In the genomic region with DNA sequence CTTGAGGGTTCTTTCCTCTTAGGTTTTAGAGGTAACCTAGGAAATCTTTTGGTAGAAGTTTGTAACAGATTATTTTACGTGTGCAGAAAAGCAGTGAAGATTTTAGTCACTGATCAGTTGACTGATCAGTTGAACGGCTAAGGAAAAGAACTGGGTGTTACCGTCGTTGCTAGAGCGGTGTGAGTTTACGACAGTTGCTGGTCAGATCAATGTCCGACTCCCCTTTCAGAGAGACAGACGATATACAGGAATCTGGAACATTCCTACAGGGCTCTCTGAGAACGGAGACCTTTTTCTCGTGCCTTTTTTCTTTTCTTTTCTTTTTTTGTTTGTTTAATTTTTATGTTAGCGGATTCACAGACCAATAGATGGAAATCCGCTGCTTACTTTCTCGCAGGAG, we compare ENCODE assay signal across 8 cellular contexts.
DNase-seq lines count a peak whose midpoint lies in the region.

No MANE protein-coding gene starts in this region.

- H3K27me3 ChIP-seq in subcutaneous abdominal adipose tissue (ENCODE audit: control insufficient read depth in 5 of 5, insufficient read depth in 4 of 5, low read length in 5 of 5) (peaks cover 12 to 43% (median 15%) of the 10 kb centered on the region in 5 donors), SJCRH30 (no peaks in the 10 kb centered on the region)

- peaks cover 5% of the 10 kb centered on the region for H3K9me3 Mint-ChIP-seq in activated naive CD4-positive, alpha-beta T cell treated with anti-CD3 and anti-CD28 coated beads, Interleukin-2, amount 10 ng/mL, durations not matched to agents 7 days and 5 days

- H3K36me3 Mint-ChIP-seq in activated naive CD4-positive, alpha-beta T cell treated with anti-CD3 and anti-CD28 coated beads, Interleukin-2, amount 10 ng/mL, durations not matched to agents 7 days and 5 days, result peaks cover 1% of the 10 kb centered on the region

- H3K9me3 ChIP-seq in SK-N-MC (ENCODE audit: low read depth, low read length) (no peaks in the 10 kb centered on the region), subcutaneous abdominal adipose tissue (ENCODE audit: control insufficient read depth in 5 of 5, low read length in 5 of 5) (no peaks in the 10 kb centered on the region), SJCRH30 (replicated peaks) (no peaks in the 10 kb centered on the region)

- H3K27ac ChIP-seq in SK-N-MC (peak overlapping the region; percentile 69), subcutaneous abdominal adipose tissue (ENCODE audit: low read depth, low read length) (no peak overlapping the region), SJCRH30 (no peak overlapping the region)

- peak overlapping the region; percentile 99 for H3K4me3 ChIP-seq in SK-N-MC
- H3K4me3 ChIP-seq in subcutaneous abdominal adipose tissue (ENCODE audit: low read depth in 1 of 5, low read length in 5 of 5), result peak overlapping the region; percentile 25 to 52 (median 38)
- no peak overlapping the region for H3K4me3 ChIP-seq in SJCRH30

- peak overlapping the region; percentile 83 for H3K9ac ChIP-seq in SK-N-MC (ENCODE audit: insufficient read length)
- H3K9ac ChIP-seq in subcutaneous abdominal adipose tissue (ENCODE audit: low read length in 5 of 5), result no peak overlapping the region

- peaks cover 71% of the 10 kb centered on the region for H3K27me3 Mint-ChIP-seq in activated naive CD4-positive, alpha-beta T cell treated with anti-CD3 and anti-CD28 coated beads, Interleukin-2, amount 10 ng/mL, durations not matched to agents 7 days and 5 days

- H3K36me3 ChIP-seq in SK-N-MC (ENCODE audit: insufficient read depth, low read length) (no peaks in the 10 kb centered on the region), subcutaneous abdominal adipose tissue (ENCODE audit: control insufficient read depth in 5 of 5, insufficient read depth in 5 of 5, low read length in 5 of 5) (no peaks in the 10 kb centered on the region), SJCRH30 (no peaks in the 10 kb centered on the region)

- DNase-seq in activated naive CD4-positive, alpha-beta T cell treated with anti-CD3 and anti-CD28 coated beads, Interleukin-2, amount 10 ng/mL, durations not matched to agents 7 days and 5 days, result no peak
- no peak for DNase-seq in activated naive CD4-positive, alpha-beta T cell treated with Interleukin-2 at 50 U/mL for 16 hours
- no peak for DNase-seq in SK-N-MC (ENCODE audit: low read depth, low spot score)
- DNase-seq in fibroblast of peridontal ligament (ENCODE audit: extremely low read depth), result peak; percentile 2
- no peak for DNase-seq in C1 segment of cervical spinal cord (lab: John Stamatoyannopoulos, UW)
- no peak for DNase-seq in SJCRH30
- no peak for DNase-seq in NCI-H345 treated with DMSO at 0.1 percent for 48 hours (lab: John Stamatoyannopoulos, UW; ENCODE audit: unreplicated experiment)

- peak overlapping the region; percentile 20 for H3K4me3 Mint-ChIP-seq in activated naive CD4-positive, alpha-beta T cell treated with anti-CD3 and anti-CD28 coated beads, Interleukin-2, amount 10 ng/mL, durations not matched to agents 7 days and 5 days

- H3K4me1 ChIP-seq in subcutaneous abdominal adipose tissue (ENCODE audit: control insufficient read depth in 5 of 5, insufficient read depth in 5 of 5, low read length in 5 of 5) (peaks cover 0 to 10% (median 6%) of the 10 kb centered on the region in 5 donors), SJCRH30 (no peaks in the 10 kb centered on the region)

- CTCF ChIA-PET in activated naive CD4-positive, alpha-beta T cell treated with anti-CD3 and anti-CD28 coated beads, Interleukin-2, amount 10 ng/mL, durations not matched to agents 7 days and 5 days (lab: Charles Lee), result no interaction called here

- peaks cover 24% of the 10 kb centered on the region for H3K4me1 Mint-ChIP-seq in activated naive CD4-positive, alpha-beta T cell treated with anti-CD3 and anti-CD28 coated beads, Interleukin-2, amount 10 ng/mL, durations not matched to agents 7 days and 5 days

- H3K27ac Mint-ChIP-seq in activated naive CD4-positive, alpha-beta T cell treated with anti-CD3 and anti-CD28 coated beads, Interleukin-2, amount 10 ng/mL, durations not matched to agents 7 days and 5 days, result no peak overlapping the region
